Comparison of ENCODE assay signal across 8 cellular contexts in genomic region chr11:133064152-133064877, GRCh38.
DNase-seq lines count a peak whose midpoint lies in the region; ATAC-seq and TF ChIP-seq lines count a peak whose summit lies in the region.

No MANE protein-coding gene starts in this region.

- TF ChIP-seq CTCF in astrocyte of the cerebellum (IDR thresholded peaks at IDR 0.05; ENCODE audit: low read depth, low read length, missing control alignments), result peak; percentile 78

- no peaks in the 10 kb centered on the region for H3K9me3 Mint-ChIP-seq in activated CD8-positive, alpha-beta memory T cell treated with anti-CD3 and anti-CD28 coated beads, Interleukin-2, amount 10 ng/mL, durations not matched to agents 7 days and 5 days (ENCODE audit: low read depth)

- in situ Hi-C loops in astrocyte of the cerebellum (cut with HindIII; ENCODE audit: low sequenced_read_pairs), result no loop called here

- peaks cover 7% of the 10 kb centered on the region for H3K4me1 Mint-ChIP-seq in activated CD8-positive, alpha-beta memory T cell treated with anti-CD3 and anti-CD28 coated beads, Interleukin-2, amount 10 ng/mL, durations not matched to agents 7 days and 5 days

- peak overlapping the region; percentile 42 for H3K4me3 ChIP-seq in astrocyte of the cerebellum (ENCODE audit: low read depth, low read length)

- ATAC-seq in GM21381 (IDR thresholded peaks at IDR 0.05; ENCODE audit: unreplicated experiment) (no peak), HG02588 (IDR thresholded peaks at IDR 0.05; ENCODE audit: unreplicated experiment) (no peak)
- ATAC-seq in activated CD8-positive, alpha-beta memory T cell treated with anti-CD3 and anti-CD28 coated beads, Interleukin-2, amount 10 ng/mL, durations not matched to agents 7 days and 5 days, result no peak

- DNase-seq in ELR (ENCODE audit: low read depth) (peak; percentile 67), NCI-H1092 (lab: John Stamatoyannopoulos, UW) (peak; percentile 86), astrocyte of the cerebellum (ENCODE audit: low read depth) (peak; percentile 36), iPS DF 19.7 (ENCODE audit: low read depth, low spot score) (peak; percentile 76), retina (peak; percentile 96)
- no peak for DNase-seq in activated CD8-positive, alpha-beta memory T cell treated with anti-CD3 and anti-CD28 coated beads, Interleukin-2, amount 10 ng/mL, durations not matched to agents 7 days and 5 days

- CTCF ChIA-PET in activated CD8-positive, alpha-beta memory T cell treated with anti-CD3 and anti-CD28 coated beads, Interleukin-2, amount 10 ng/mL, durations not matched to agents 7 days and 5 days (lab: Charles Lee), result interaction anchor here (0.8 kb wide), 1 partner anchor 70 kb away, joined by 3 read pairs; no protein-coding TSS in a partner anchor

- H3K27ac Mint-ChIP-seq in activated CD8-positive, alpha-beta memory T cell treated with anti-CD3 and anti-CD28 coated beads, Interleukin-2, amount 10 ng/mL, durations not matched to agents 7 days and 5 days, result no peak overlapping the region

- peaks cover 15% of the 10 kb centered on the region for H3K27me3 Mint-ChIP-seq in activated CD8-positive, alpha-beta memory T cell treated with anti-CD3 and anti-CD28 coated beads, Interleukin-2, amount 10 ng/mL, durations not matched to agents 7 days and 5 days

- H3K4me3 Mint-ChIP-seq in activated CD8-positive, alpha-beta memory T cell treated with anti-CD3 and anti-CD28 coated beads, Interleukin-2, amount 10 ng/mL, durations not matched to agents 7 days and 5 days, result no peak overlapping the region

- no peaks in the 10 kb centered on the region for H3K36me3 Mint-ChIP-seq in activated CD8-positive, alpha-beta memory T cell treated with anti-CD3 and anti-CD28 coated beads, Interleukin-2, amount 10 ng/mL, durations not matched to agents 7 days and 5 days
